10 cellular contexts compared by ENCODE assay signal in genomic region chr6:137949686-137950390, GRCh38.
A peak's percentile ranks its signal among the peaks of the same experiment; 100 is the strongest.
DNase-seq lines count a peak whose midpoint lies in the region; ATAC-seq and TF ChIP-seq lines count a peak whose summit lies in the region.
"Had no signal": no experiment of that assay in that cellular context is flagged by ENCODE, and none has a peak within 500 bp of the region (broad histone marks: within the 10 kb centered on the region; RNA-seq: fewer than 3 reads in every experiment).

No MANE protein-coding gene starts in this region.

- H3K27ac ChIP-seq in ovary = no peak overlapping the region
- H3K27ac ChIP-seq: upper lobe of right lung had no signal

- DNase-seq in hypothalamus (lab: John Stamatoyannopoulos, UW) (no peak), NCI-H187 (lab: John Stamatoyannopoulos, UW) (no peak), ovary (no peak)
- DNase-seq: upper lobe of right lung had no signal

- TF ChIP-seq POLR2A in ovary (IDR thresholded peaks at IDR 0.05) = no peak

- H3K9me3 ChIP-seq in endocrine pancreas (ENCODE audit: control insufficient read depth, low read length) = no peaks in the 10 kb centered on the region
- H3K9me3 ChIP-seq in ovary = no peaks in the 10 kb centered on the region
- H3K9me3 ChIP-seq: upper lobe of right lung had no signal

- peaks cover 9% of the 10 kb centered on the region for H3K4me1 ChIP-seq in endocrine pancreas (ENCODE audit: control insufficient read depth, insufficient read depth, low read length)
- no peaks in the 10 kb centered on the region for H3K4me1 ChIP-seq in ovary (ENCODE audit: insufficient read depth)
- H3K4me1 ChIP-seq: upper lobe of right lung had no signal

- H3K36me3 ChIP-seq in endocrine pancreas (ENCODE audit: control insufficient read depth, insufficient read depth, low read length) = no peaks in the 10 kb centered on the region
- no peaks in the 10 kb centered on the region for H3K36me3 ChIP-seq in ovary
- H3K36me3 ChIP-seq: upper lobe of right lung had no signal

- H3K9ac ChIP-seq in endocrine pancreas (ENCODE audit: control insufficient read depth, insufficient read depth, low read length) = no peak overlapping the region

- H3K27me3 ChIP-seq in endocrine pancreas (ENCODE audit: control insufficient read depth, insufficient read depth, low read length) = no peaks in the 10 kb centered on the region
- no peaks in the 10 kb centered on the region for H3K27me3 ChIP-seq in ovary
- H3K27me3 ChIP-seq: upper lobe of right lung had no signal

- ATAC-seq in GM18868 (IDR thresholded peaks at IDR 0.05; ENCODE audit: unreplicated experiment) = peak; percentile 32
- ATAC-seq in GM21515 (IDR thresholded peaks at IDR 0.05; ENCODE audit: unreplicated experiment) = peak; percentile 45
- peak; percentile 69 for ATAC-seq in HG03520 (IDR thresholded peaks at IDR 0.05; ENCODE audit: unreplicated experiment)
- no peak for ATAC-seq in HG02759 (IDR thresholded peaks at IDR 0.05; ENCODE audit: unreplicated experiment)
- ATAC-seq: Panc1, upper lobe of right lung had no signal

- intact Hi-C loops in ovary (cut with DNase I) = loop anchor here in 3 of 4 donors (5.0 to 10.0 kb wide), 4 partner anchors 75 to 245 kb away; partner anchors contain the start of gene TNFAIP3 (in 1 of the 3)

- TF ChIP-seq EP300 in ovary (IDR thresholded peaks at IDR 0.05) = no peak

- H3K4me3 ChIP-seq in endocrine pancreas (ENCODE audit: control insufficient read depth, insufficient read depth, low read length) (peak overlapping the region; percentile 25), ovary (no peak overlapping the region)
- H3K4me3 ChIP-seq: upper lobe of right lung had no signal

- no peak for TF ChIP-seq CTCF in ovary (IDR thresholded peaks at IDR 0.05)

- WGBS in ovary, 3 donors = 92 to 97% (median 96%) methylated on average over 1 of the region's 1 CpG
